In genomic region chr17:39663688-39664580, GRCh38 we compare ENCODE assay signal across 1 cellular context.
TF ChIP-seq lines count a peak whose summit lies in the region.

No MANE protein-coding gene starts in this region.

TF ChIP-seq in HepG2, 621 proteins besides CTCF, POLR2A, EP300 and RAD21 (continues in another document):
- TF ChIP-seq ZNF138 (CRISPR knock-in tag; IDR thresholded peaks at IDR 0.05; ENCODE audit: low read depth) (no peak), MXI1 (IDR thresholded peaks at IDR 0.05; ENCODE audit: borderline replicate concordance, low read depth, low read length) (peak; percentile 32; the same call in 1 of the 3 replicates), ZNF160 (CRISPR knock-in tag; IDR thresholded peaks at IDR 0.05) (0 out of 2 replicates have a peak, but pooled peaks have one; percentile 22), ZC3H4 (CRISPR knock-in tag; IDR thresholded peaks at IDR 0.05; ENCODE audit: borderline replicate concordance) (no peak), ZNF263 (CRISPR knock-in tag; IDR thresholded peaks at IDR 0.05) (peak; percentile 67), BCL3 (CRISPR knock-in tag; IDR thresholded peaks at IDR 0.05) (0 out of 2 replicates have a peak, but pooled peaks have one; percentile 76), ZNF570 (CRISPR knock-in tag; IDR thresholded peaks at IDR 0.05; ENCODE audit: borderline replicate concordance) (no peak), XRCC5 (optimal IDR thresholded peaks at IDR 0.05; ENCODE audit: low read length) (peak; percentile 57), CREB3 (CRISPR knock-in tag; IDR thresholded peaks at IDR 0.05) (no peak), ELF1 (CRISPR knock-in tag; IDR thresholded peaks at IDR 0.05) (no peak), GABPA (IDR thresholded peaks at IDR 0.05; ENCODE audit: low read depth, low read length) (no peak), GABPA (CRISPR knock-in tag; IDR thresholded peaks at IDR 0.05; ENCODE audit: low read depth) (no peak), YEATS4 (CRISPR knock-in tag; IDR thresholded peaks at IDR 0.05; ENCODE audit: borderline replicate concordance) (no peak), EZH2 (conservative IDR thresholded peaks at IDR 0.05; ENCODE audit: low read depth, low read length) (no peak), SNRNP70 (IDR thresholded peaks at IDR 0.05; ENCODE audit: low read depth, low read length) (no peak), ZNF773 (CRISPR knock-in tag; IDR thresholded peaks at IDR 0.05; ENCODE audit: borderline replicate concordance) (no peak), NFKBIZ (CRISPR knock-in tag; IDR thresholded peaks at IDR 0.05) (0 out of 2 replicates have a peak, but pooled peaks have one; percentile 18), ZNF282 (IDR thresholded peaks at IDR 0.05; ENCODE audit: partially characterized antibody) (no peak), CAMTA2 (CRISPR knock-in tag; IDR thresholded peaks at IDR 0.05; ENCODE audit: borderline replicate concordance) (peak; percentile 30; the same call in 1 of the 2 replicates), ZNF788 (CRISPR knock-in tag; IDR thresholded peaks at IDR 0.05; ENCODE audit: borderline replicate concordance) (peak; percentile 36; the same call in 1 of the 2 replicates), RBM22 (optimal IDR thresholded peaks at IDR 0.05; ENCODE audit: low read length) (peak; percentile 72), RELA (CRISPR knock-in tag; IDR thresholded peaks at IDR 0.05) (no peak), ARID4A (CRISPR knock-in tag; IDR thresholded peaks at IDR 0.05; ENCODE audit: borderline replicate concordance) (peak; percentile 47; the same call in 1 of the 2 replicates), MAFF (IDR thresholded peaks at IDR 0.05; ENCODE audit: low read depth, low read length) (no peak), PATZ1 (CRISPR knock-in tag; IDR thresholded peaks at IDR 0.05) (peak; percentile 82), SMC3 (IDR thresholded peaks at IDR 0.05; ENCODE audit: low read length) (no peak), DBP (CRISPR knock-in tag; IDR thresholded peaks at IDR 0.05; ENCODE audit: not compliant biosample characterization) (no peak), NR3C1 (CRISPR knock-in tag; IDR thresholded peaks at IDR 0.05) (no peak), KLF15 (CRISPR knock-in tag; IDR thresholded peaks at IDR 0.05; ENCODE audit: borderline replicate concordance) (no peak), SIN3A (IDR thresholded peaks at IDR 0.05; ENCODE audit: borderline replicate concordance, low read depth, low read length) (peak; percentile 31; the same call in 1 of the 2 replicates), GFI1 (CRISPR knock-in tag; IDR thresholded peaks at IDR 0.05; ENCODE audit: borderline replicate concordance) (no peak), ZFX (CRISPR knock-in tag; IDR thresholded peaks at IDR 0.05; ENCODE audit: low read depth) (peak; percentile 46; the same call in 1 of the 2 replicates), HOXD1 (CRISPR knock-in tag; IDR thresholded peaks at IDR 0.05) (no peak), MNT (IDR thresholded peaks at IDR 0.05) (peak; percentile 45; the same call in 1 of the 2 replicates), ZNF101 (CRISPR knock-in tag; IDR thresholded peaks at IDR 0.05; ENCODE audit: borderline replicate concordance, low read depth) (no peak), FOSL2 (CRISPR knock-in tag; IDR thresholded peaks at IDR 0.05) (no peak), ZNF331 (CRISPR knock-in tag; IDR thresholded peaks at IDR 0.05) (peak; percentile 64; the same call in 1 of the 2 replicates), ZNF776 (CRISPR knock-in tag; IDR thresholded peaks at IDR 0.05) (0 out of 2 replicates have a peak, but pooled peaks have one; percentile 42), SP1 (IDR thresholded peaks at IDR 0.05) (no peak), SP1 (CRISPR knock-in tag; IDR thresholded peaks at IDR 0.05) (peak; percentile 46; the same call in 1 of the 2 replicates), NR0B2 (CRISPR knock-in tag; IDR thresholded peaks at IDR 0.05) (0 out of 2 replicates have a peak, but pooled peaks have one; percentile 25), ZNF556 (CRISPR knock-in tag; IDR thresholded peaks at IDR 0.05; ENCODE audit: borderline replicate concordance) (peak; percentile 36; the same call in 1 of the 2 replicates), SYNCRIP (IDR thresholded peaks at IDR 0.05; ENCODE audit: insufficient read depth, low read depth, low read length) (no peak), HOXA7 (CRISPR knock-in tag; IDR thresholded peaks at IDR 0.05) (no peak), ZNF292 (CRISPR knock-in tag; IDR thresholded peaks at IDR 0.05; ENCODE audit: borderline replicate concordance, low read depth) (peak; percentile 78), HNF4G (IDR thresholded peaks at IDR 0.05; ENCODE audit: borderline replicate concordance, low read depth, low read length) (no peak), HNF4G (CRISPR knock-in tag; IDR thresholded peaks at IDR 0.05; ENCODE audit: borderline replicate concordance, low read depth) (no peak), KDM5A (IDR thresholded peaks at IDR 0.05; ENCODE audit: borderline replicate concordance, low read length) (no peak), ZNF44 (CRISPR knock-in tag; IDR thresholded peaks at IDR 0.05) (0 out of 2 replicates have a peak, but pooled peaks have one; percentile 22), ZNF710 (CRISPR knock-in tag; IDR thresholded peaks at IDR 0.05; ENCODE audit: borderline replicate concordance) (no peak), REPIN1 (CRISPR knock-in tag; IDR thresholded peaks at IDR 0.05; ENCODE audit: borderline replicate concordance, low read depth) (0 out of 2 replicates have a peak, but pooled peaks have one; percentile 65), ZMAT5 (CRISPR knock-in tag; IDR thresholded peaks at IDR 0.05; ENCODE audit: borderline replicate concordance, low read depth) (no peak), THAP11 (CRISPR knock-in tag; IDR thresholded peaks at IDR 0.05) (0 out of 2 replicates have a peak, but pooled peaks have one; percentile 12), ZSCAN22 (CRISPR knock-in tag; IDR thresholded peaks at IDR 0.05) (peak; percentile 17; the same call in 1 of the 2 replicates), GATA4 (IDR thresholded peaks at IDR 0.05; ENCODE audit: borderline replicate concordance, low read depth) (no peak), EEA1 (CRISPR knock-in tag; IDR thresholded peaks at IDR 0.05; ENCODE audit: borderline replicate concordance) (0 out of 2 replicates have a peak, but pooled peaks have one; percentile 57), ZNF335 (CRISPR knock-in tag; IDR thresholded peaks at IDR 0.05) (peak; percentile 37; the same call in 1 of the 2 replicates), SP5 (CRISPR knock-in tag; IDR thresholded peaks at IDR 0.05; ENCODE audit: borderline replicate concordance, low read depth) (peak; percentile 51), HMG20A (CRISPR knock-in tag; IDR thresholded peaks at IDR 0.05; ENCODE audit: borderline replicate concordance) (no peak)
